15 cellular contexts compared by ENCODE assay signal in genomic region chr15:95558131-95558530, GRCh38.
DNase-seq lines count a peak whose midpoint lies in the region; TF ChIP-seq lines count a peak whose summit lies in the region.
"Had no signal": no experiment of that assay in that cellular context is flagged by ENCODE, and none has a peak within 500 bp of the region (broad histone marks: within the 10 kb centered on the region; RNA-seq: fewer than 3 reads in every experiment).

No MANE protein-coding gene starts in this region.

- DNase-seq in DMS53 (lab: John Stamatoyannopoulos, UW) (peak; percentile 6), DMS53 treated with DMSO at 0.1 percent for 48 hours (lab: John Stamatoyannopoulos, UW; ENCODE audit: unreplicated experiment) (no peak), amniotic epithelial cell (ENCODE audit: low read depth) (peak; percentile 36), foreskin melanocyte (peak; percentile 79), tibial artery (no peak), coronary artery (ENCODE audit: low spot score) (no peak), uterus (no peak)
- no peak for DNase-seq in effector CD4-positive, alpha-beta T cell
- DNase-seq: activated CD4-positive, CD25-positive, alpha-beta regulatory T cell treated with anti-CD3 and anti-CD28 coated beads, Interleukin-2, amount 50 U/mL, for 72 hours; activated T-cell treated with anti-CD3 and anti-CD28 coated beads, Interleukin-2, amount 50 U/mL, for 1 hour; effector CD8-positive, alpha-beta T cell; glutamatergic neuron; NCI-H1092 had no signal

- no peak for TF ChIP-seq POLR2A in uterus (IDR thresholded peaks at IDR 0.05)

- intact Hi-C loops in tibial artery (cut with DNase I; ENCODE audit: low total_unique reads), result no loop called here
- intact Hi-C loops in uterus (cut with DNase I; ENCODE audit: low total_unique reads), result no loop called here

- H3K27me3 ChIP-seq in tibial artery (no peaks in the 10 kb centered on the region), uterus (no peaks in the 10 kb centered on the region)
- H3K27me3 ChIP-seq: adrenal gland had no signal

- no peak overlapping the region for H3K4me3 ChIP-seq in tibial artery
- H3K4me3 ChIP-seq in coronary artery, result no peak overlapping the region
- no peak overlapping the region for H3K4me3 ChIP-seq in uterus
- H3K4me3 ChIP-seq: skin epidermis had no signal

- no peaks in the 10 kb centered on the region for H3K9me3 ChIP-seq in tibial artery
- no peaks in the 10 kb centered on the region for H3K9me3 ChIP-seq in uterus
- H3K9me3 ChIP-seq: adrenal gland had no signal

- no peaks in the 10 kb centered on the region for H3K36me3 ChIP-seq in tibial artery
- no peaks in the 10 kb centered on the region for H3K36me3 ChIP-seq in uterus
- H3K36me3 ChIP-seq: adrenal gland had no signal

- H3K4me1 ChIP-seq in tibial artery (peaks cover 0 to 26% (median 15%) of the 10 kb centered on the region in 4 donors), uterus (no peaks in the 10 kb centered on the region)

- no peak for TF ChIP-seq CTCF in tibial artery (IDR thresholded peaks at IDR 0.05)
- TF ChIP-seq CTCF in coronary artery (IDR thresholded peaks at IDR 0.05), result no peak
- no peak for TF ChIP-seq CTCF in uterus (IDR thresholded peaks at IDR 0.05)

- peak overlapping the region; percentile 70 to 77 for H3K27ac ChIP-seq in tibial artery
- peak overlapping the region in 1 of 2 donors; percentile 21 for H3K27ac ChIP-seq in coronary artery
- H3K27ac ChIP-seq in uterus, result peak overlapping the region in 1 of 2 donors; percentile 47

Comparison
In these comparisons a context has a peak if more than half of its experiments do, and no peak if none do; other contexts are left out.
1. DNase-seq: peak in DMS53 (single experiment), amniotic epithelial cell (single experiment) and foreskin melanocyte (single experiment); none in DMS53 treated with DMSO at 0.1 percent for 48 hours (single experiment), tibial artery (0 of 2), effector CD4-positive, alpha-beta T cell (single experiment), coronary artery (single experiment) and uterus (0 of 2).